In genomic region chr4:182859730-182860129, GRCh38 we compare ENCODE assay signal across 37 cellular contexts.
"Had no signal": no experiment of that assay in that cellular context is flagged by ENCODE, and none has a peak within 500 bp of the region (broad histone marks: within the 10 kb centered on the region; RNA-seq: fewer than 3 reads in every experiment).

No MANE protein-coding gene starts in this region.

- H3K4me1 Mint-ChIP-seq: activated B cell treated with CpG ODN at 0.5 μM for 24 hours; activated CD4-positive, alpha-beta T cell treated with anti-CD3 and anti-CD28 coated beads, Interleukin-2, amount 10 ng/mL, durations not matched to agents 24 days and 14 days; activated naive CD8-positive, alpha-beta T cell treated with anti-CD3 and anti-CD28 coated beads for 36 hours; activated T-helper 17 cell treated with anti-CD3 and anti-CD28 coated beads, Interleukin-2, amount 50 U/mL, for 72 hours; central memory CD8-positive, alpha-beta T cell had no signal

- H3K9me3 Mint-ChIP-seq: activated CD4-positive, alpha-beta T cell treated with anti-CD3 and anti-CD28 coated beads, Interleukin-2, amount 10 ng/mL, durations not matched to agents 24 days and 14 days; activated T-helper 1 cell treated with anti-CD3 and anti-CD28 coated beads, Interleukin-12 subunit alpha, Interleukin-12 subunit beta, Interleukin-2, Interleukin-4 antibody, amounts not matched to agents 30 ng/mL and 10 ng/mL and 1 ng/mL, durations not matched to agents 14 hours and 24 hours and 36 hours; central memory CD8-positive, alpha-beta T cell; T-helper 1 cell treated with Interleukin-12 subunit alpha and Interleukin-12 subunit beta and Interleukin-4 antibody, amounts not matched to agents 30 μg/mL and 1 μg/mL, for 36 hours; T-helper 2 cell treated with Interferon-gamma antibody and Interleukin-4, amounts not matched to agents 5 μg/mL and 100 μg/mL, for 36 hours had no signal

- ATAC-seq: activated CD8-positive, alpha-beta T cell treated with anti-CD3 and anti-CD28 coated beads for 36 hours; activated naive CD4-positive, alpha-beta T cell treated with anti-CD3 and anti-CD28 coated beads, Interleukin-2, amount 50 U/mL, for 72 hours; activated T-cell treated with anti-CD3 and anti-CD28 coated beads, Interleukin-2, amount 50 U/mL, for 4 hours; activated T-cell treated with anti-CD3 and anti-CD28 coated beads, Interleukin-2, amount 50 U/mL, for 72 hours; activated T-helper 17 cell treated with anti-CD3 and anti-CD28 coated beads, Interleukin-2, amount 50 U/mL, for 72 hours; body of pancreas had no signal

- H3K4me1 ChIP-seq: breast epithelium had no signal

- H3K27me3 ChIP-seq: adrenal gland, body of pancreas, brain microvascular endothelial cell, breast epithelium had no signal

- H3K36me3 ChIP-seq: adrenal gland, brain microvascular endothelial cell, breast epithelium had no signal

- H3K27me3 Mint-ChIP-seq: activated CD4-positive, alpha-beta memory T cell treated with anti-CD3 and anti-CD28 coated beads for 36 hours; activated CD4-positive, alpha-beta T cell treated with anti-CD3 and anti-CD28 coated beads, Interleukin-2, amount 10 ng/mL, durations not matched to agents 24 days and 14 days; activated CD8-positive, alpha-beta T cell treated with anti-CD3 and anti-CD28 coated beads for 36 hours; activated naive CD8-positive, alpha-beta T cell treated with anti-CD3 and anti-CD28 coated beads for 36 hours; activated T-helper 17 cell treated with anti-CD3 and anti-CD28 coated beads, Interleukin-2, amount 50 U/mL, for 72 hours; central memory CD8-positive, alpha-beta T cell had no signal

- H3K4me3 Mint-ChIP-seq: activated B cell treated with CpG ODN at 0.5 μM for 24 hours; activated CD4-positive, alpha-beta memory T cell treated with anti-CD3 and anti-CD28 coated beads for 36 hours; activated CD4-positive, alpha-beta T cell treated with anti-CD3 and anti-CD28 coated beads, Interleukin-2, amount 10 ng/mL, durations not matched to agents 24 days and 14 days; activated CD8-positive, alpha-beta T cell treated with anti-CD3 and anti-CD28 coated beads for 36 hours; activated naive CD4-positive, alpha-beta T cell treated with anti-CD3 and anti-CD28 coated beads for 36 hours; activated naive CD8-positive, alpha-beta T cell treated with anti-CD3 and anti-CD28 coated beads for 36 hours; activated T-cell treated with anti-CD3 and anti-CD28 coated beads, Interleukin-2, amount 50 U/mL, for 4 hours; activated T-cell treated with anti-CD3 and anti-CD28 coated beads, Interleukin-2, amount 50 U/mL, for 72 hours; activated T-helper 1 cell treated with anti-CD3 and anti-CD28 coated beads, Interleukin-12 subunit alpha, Interleukin-12 subunit beta, Interleukin-2, Interleukin-4 antibody, amounts not matched to agents 30 ng/mL and 10 ng/mL and 1 ng/mL, durations not matched to agents 14 hours and 24 hours and 36 hours; activated T-helper 17 cell treated with anti-CD3 and anti-CD28 coated beads, Interleukin-2, amount 50 U/mL, for 72 hours; central memory CD8-positive, alpha-beta T cell; T-helper 1 cell treated with Interleukin-12 subunit alpha and Interleukin-12 subunit beta and Interleukin-4 antibody, amounts not matched to agents 30 μg/mL and 1 μg/mL, for 36 hours; T-helper 2 cell treated with Interferon-gamma antibody and Interleukin-4, amounts not matched to agents 5 μg/mL and 100 μg/mL, for 36 hours had no signal

- H3K9me3 ChIP-seq: adrenal gland, body of pancreas, breast epithelium had no signal

- DNase-seq: activated B cell treated with CpG ODN at 0.5 μM for 24 hours; activated CD4-positive, alpha-beta memory T cell treated with anti-CD3 and anti-CD28 coated beads for 36 hours; activated CD4-positive, alpha-beta T cell treated with anti-CD3 and anti-CD28 coated beads for 4 hours; activated CD4-positive, alpha-beta T cell treated with anti-CD3 and anti-CD28 coated beads, Interleukin-2, amount 10 ng/mL, durations not matched to agents 24 days and 14 days; activated CD4-positive, alpha-beta T cell treated with anti-CD3 and anti-CD28 coated beads, Interleukin-2, amount 50 U/mL, for 1 hour; activated CD4-positive, alpha-beta T cell treated with anti-CD3 and anti-CD28 coated beads, Interleukin-2, amount 50 U/mL, for 4 hours; activated CD4-positive, CD25-positive, alpha-beta regulatory T cell treated with anti-CD3 and anti-CD28 coated beads, Interleukin-2, amount 50 U/mL, for 72 hours; activated CD8-positive, alpha-beta memory T cell treated with anti-CD3 and anti-CD28 coated beads, Interleukin-2, amount 50 U/mL, for 4 hours; activated CD8-positive, alpha-beta T cell treated with anti-CD3 and anti-CD28 coated beads for 36 hours; activated effector memory CD4-positive, alpha-beta T cell treated with anti-CD3 and anti-CD28 coated beads, Interleukin-2, amount 50 U/mL, for 16 hours; activated gamma-delta T cell treated with Interleukin-2 at 50 U/mL for 16 hours; activated naive CD4-positive, alpha-beta T cell; activated naive CD4-positive, alpha-beta T cell treated with anti-CD3 and anti-CD28 coated beads for 36 hours; activated naive CD4-positive, alpha-beta T cell treated with anti-CD3 and anti-CD28 coated beads, Interleukin-2, amount 50 U/mL, for 16 hours; activated naive CD8-positive, alpha-beta T cell treated with anti-CD3 and anti-CD28 coated beads for 36 hours; activated T-cell treated with anti-CD3 and anti-CD28 coated beads for 4 hours; activated T-cell treated with anti-CD3 and anti-CD28 coated beads, Interleukin-2, amount 50 U/mL, for 1 hour; activated T-cell treated with anti-CD3 and anti-CD28 coated beads, Interleukin-2, amount 50 U/mL, for 4 hours; activated T-cell treated with anti-CD3 and anti-CD28 coated beads, Interleukin-2, amount 50 U/mL, for 72 hours; adrenal gland; amniotic stem cell; body of pancreas; brain microvascular endothelial cell; cerebellar nuclear complex; T-helper 1 cell; T-helper 2 cell; T-helper 9 cell had no signal

- FAIRE-seq: astrocyte, TTC549 had no signal

- H3K27ac Mint-ChIP-seq: activated B cell treated with CpG ODN at 0.5 μM for 24 hours; activated CD4-positive, alpha-beta memory T cell treated with anti-CD3 and anti-CD28 coated beads for 36 hours; activated CD4-positive, alpha-beta T cell treated with anti-CD3 and anti-CD28 coated beads, Interleukin-2, amount 10 ng/mL, durations not matched to agents 24 days and 14 days; activated CD8-positive, alpha-beta T cell treated with anti-CD3 and anti-CD28 coated beads for 36 hours; activated naive CD4-positive, alpha-beta T cell treated with anti-CD3 and anti-CD28 coated beads for 36 hours; activated naive CD4-positive, alpha-beta T cell treated with anti-CD3 and anti-CD28 coated beads, Interleukin-2, amount 50 U/mL, for 72 hours; activated naive CD8-positive, alpha-beta T cell treated with anti-CD3 and anti-CD28 coated beads for 36 hours; activated T-cell treated with anti-CD3 and anti-CD28 coated beads, Interleukin-2, amount 50 U/mL, for 72 hours; activated T-helper 1 cell treated with anti-CD3 and anti-CD28 coated beads, Interleukin-12 subunit alpha, Interleukin-12 subunit beta, Interleukin-2, Interleukin-4 antibody, amounts not matched to agents 30 ng/mL and 10 ng/mL and 1 ng/mL, durations not matched to agents 14 hours and 24 hours and 36 hours; activated T-helper 17 cell treated with anti-CD3 and anti-CD28 coated beads, Interleukin-2, amount 50 U/mL, for 72 hours; T-helper 1 cell treated with Interleukin-12 subunit alpha and Interleukin-12 subunit beta and Interleukin-4 antibody, amounts not matched to agents 30 μg/mL and 1 μg/mL, for 36 hours; T-helper 2 cell treated with Interferon-gamma antibody and Interleukin-4, amounts not matched to agents 5 μg/mL and 100 μg/mL, for 36 hours had no signal

- H3K4me3 ChIP-seq: adrenal gland, body of pancreas, breast epithelium had no signal

- H3K27ac ChIP-seq: adrenal gland, body of pancreas, brain microvascular endothelial cell, breast epithelium, VCaP had no signal
